ENCODE assay signal across 29 cellular contexts in the genomic region with DNA sequence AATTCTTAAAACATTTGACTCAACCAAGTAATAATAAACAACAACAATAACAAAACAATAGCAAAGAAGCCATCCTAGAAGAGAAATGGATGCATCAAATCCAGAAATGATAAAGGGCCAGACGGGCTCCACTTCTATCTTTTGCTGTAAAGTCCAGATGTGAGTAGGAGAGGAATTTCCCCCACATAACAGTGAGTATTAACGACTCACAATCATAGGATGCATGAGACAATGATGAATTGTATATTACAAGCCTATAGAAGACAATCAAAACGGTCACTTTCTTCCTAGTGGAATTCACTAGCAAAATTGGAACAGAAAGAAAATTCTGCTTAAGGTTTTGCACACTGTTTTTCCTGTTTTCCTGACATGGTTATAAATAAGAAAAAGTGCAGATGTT.
"Had no signal": no experiment of that assay in that cellular context is flagged by ENCODE, and none has a peak within 500 bp of the region (broad histone marks: within the 10 kb centered on the region; RNA-seq: fewer than 3 reads in every experiment).

No MANE protein-coding gene starts in this region.

- H3K36me3 Mint-ChIP-seq: activated naive CD8-positive, alpha-beta T cell treated with anti-CD3 and anti-CD28 coated beads for 36 hours; immature natural killer cell; memory B cell; naive thymus-derived CD8-positive, alpha-beta T cell had no signal

- H3K9me3 ChIP-seq: adrenal gland, ascending aorta, esophagus squamous epithelium, pancreas, psoas muscle, sigmoid colon, suprapubic skin, tibial artery, upper lobe of right lung had no signal

- H3K9me3 Mint-ChIP-seq: activated naive CD4-positive, alpha-beta T cell treated with anti-CD3 and anti-CD28 coated beads for 36 hours; activated naive CD8-positive, alpha-beta T cell treated with anti-CD3 and anti-CD28 coated beads for 36 hours; activated T-helper 1 cell treated with anti-CD3 and anti-CD28 coated beads, Interleukin-12 subunit alpha, Interleukin-12 subunit beta, Interleukin-2, Interleukin-4 antibody, amounts not matched to agents 30 ng/mL and 10 ng/mL and 1 ng/mL, durations not matched to agents 14 hours and 24 hours and 36 hours; memory B cell; naive thymus-derived CD8-positive, alpha-beta T cell; neural crest cell had no signal

- H3K4me3 ChIP-seq: adrenal gland, ascending aorta, esophagus squamous epithelium, pancreas, psoas muscle, sigmoid colon, suprapubic skin, tibial artery, upper lobe of right lung had no signal

- H3K4me1 ChIP-seq: ascending aorta, pancreas, psoas muscle, suprapubic skin, tibial artery, upper lobe of right lung had no signal

- FAIRE-seq: pancreas, small intestine had no signal

- H3K27me3 Mint-ChIP-seq: activated naive CD8-positive, alpha-beta T cell treated with anti-CD3 and anti-CD28 coated beads for 36 hours; memory B cell had no signal

- H3K27ac ChIP-seq: adrenal gland, ascending aorta, brain microvascular endothelial cell, esophagus squamous epithelium, pancreas, psoas muscle, sigmoid colon, suprapubic skin, tibial artery, upper lobe of right lung had no signal

- H3K4me3 Mint-ChIP-seq: activated naive CD4-positive, alpha-beta T cell treated with anti-CD3 and anti-CD28 coated beads for 36 hours; activated naive CD8-positive, alpha-beta T cell treated with anti-CD3 and anti-CD28 coated beads for 36 hours; activated T-helper 1 cell treated with anti-CD3 and anti-CD28 coated beads, Interleukin-12 subunit alpha, Interleukin-12 subunit beta, Interleukin-2, Interleukin-4 antibody, amounts not matched to agents 30 ng/mL and 10 ng/mL and 1 ng/mL, durations not matched to agents 14 hours and 24 hours and 36 hours; immature natural killer cell; memory B cell; naive thymus-derived CD8-positive, alpha-beta T cell; neural crest cell had no signal

- H3K36me3 ChIP-seq: adrenal gland, ascending aorta, brain microvascular endothelial cell, esophagus squamous epithelium, pancreas, sigmoid colon, suprapubic skin, tibial artery, upper lobe of right lung had no signal

- H3K27me3 ChIP-seq: adrenal gland, ascending aorta, brain microvascular endothelial cell, esophagus squamous epithelium, pancreas, sigmoid colon, suprapubic skin, tibial artery, upper lobe of right lung had no signal

- H3K4me1 Mint-ChIP-seq: activated naive CD8-positive, alpha-beta T cell treated with anti-CD3 and anti-CD28 coated beads for 36 hours; immature natural killer cell; memory B cell; naive thymus-derived CD8-positive, alpha-beta T cell had no signal

- H3K27ac Mint-ChIP-seq: activated naive CD4-positive, alpha-beta T cell treated with anti-CD3 and anti-CD28 coated beads for 36 hours; activated naive CD8-positive, alpha-beta T cell treated with anti-CD3 and anti-CD28 coated beads for 36 hours; activated T-helper 1 cell treated with anti-CD3 and anti-CD28 coated beads, Interleukin-12 subunit alpha, Interleukin-12 subunit beta, Interleukin-2, Interleukin-4 antibody, amounts not matched to agents 30 ng/mL and 10 ng/mL and 1 ng/mL, durations not matched to agents 14 hours and 24 hours and 36 hours; immature natural killer cell; memory B cell had no signal

- DNase-seq: activated CD4-positive, alpha-beta T cell treated with anti-CD3 and anti-CD28 coated beads for 4 hours; activated CD4-positive, alpha-beta T cell treated with anti-CD3 and anti-CD28 coated beads, Interleukin-2, amount 50 U/mL, for 4 hours; activated CD4-positive, CD25-positive, alpha-beta regulatory T cell; activated effector memory CD4-positive, alpha-beta T cell treated with anti-CD3 and anti-CD28 coated beads, Interleukin-2, amount 50 U/mL, for 16 hours; activated naive CD4-positive, alpha-beta T cell treated with anti-CD3 and anti-CD28 coated beads for 36 hours; activated naive CD8-positive, alpha-beta T cell treated with anti-CD3 and anti-CD28 coated beads for 36 hours; adrenal gland; brain microvascular endothelial cell; caudate nucleus; esophagus squamous epithelium; head of caudate nucleus; hypothalamus; immature natural killer cell; midbrain; naive thymus-derived CD8-positive, alpha-beta T cell; nucleus accumbens; pancreas; psoas muscle; sigmoid colon; small intestine; stimulated activated CD4-positive, alpha-beta T cell treated with anti-CD3 and anti-CD28 coated beads, Interleukin-2, amount 100 ng/mL, for 24 hours; stimulated activated naive CD4-positive, alpha-beta T cell; tibial artery; upper lobe of right lung had no signal
